Comparison of ENCODE assay signal across 2 cellular contexts in the genomic region with DNA sequence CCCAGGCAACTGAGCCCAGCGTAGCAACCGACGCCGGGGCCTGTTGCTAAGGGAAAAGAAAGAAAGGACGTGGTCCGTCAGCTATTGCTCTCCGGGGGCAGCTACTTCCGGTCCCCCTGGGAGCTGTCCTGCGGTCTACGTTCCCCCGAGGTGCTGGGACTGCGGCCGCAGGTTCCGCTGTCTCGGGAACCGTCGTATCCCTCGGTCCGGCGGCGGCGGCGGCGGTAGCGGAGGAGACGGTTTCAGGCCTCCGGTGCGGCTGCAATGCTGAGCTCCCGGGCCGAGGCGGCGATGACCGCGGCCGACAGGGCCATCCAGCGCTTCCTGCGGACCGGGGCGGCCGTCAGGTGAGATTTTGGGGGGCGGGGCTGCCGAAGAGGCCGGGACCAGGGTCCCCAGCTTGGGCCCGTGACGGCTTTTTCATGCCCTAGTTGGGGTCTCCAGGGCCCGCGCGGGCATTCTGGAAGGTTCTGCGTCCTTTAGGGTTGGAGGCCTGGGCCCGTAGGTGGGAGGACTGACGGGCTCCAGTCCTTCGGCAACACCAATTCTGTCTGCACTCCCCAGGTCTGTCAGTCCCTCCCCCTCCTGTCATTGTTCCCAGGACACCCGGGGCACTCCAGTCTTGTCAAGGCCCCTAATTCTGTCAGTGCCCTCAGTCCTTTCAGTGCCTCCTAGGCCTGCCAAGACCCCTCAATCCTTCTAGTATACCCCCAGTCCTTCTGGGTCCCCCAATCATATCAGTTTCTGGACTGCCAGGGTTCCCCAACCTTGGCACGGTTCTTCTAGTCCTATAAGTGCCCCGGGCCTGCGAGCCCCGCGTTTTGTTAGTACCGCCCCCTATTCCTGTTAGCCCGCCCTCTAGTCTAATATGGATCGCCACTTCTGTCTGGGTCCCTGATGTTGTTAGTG.
TF ChIP-seq lines count a peak whose summit lies in the region.

A gene with protein sequence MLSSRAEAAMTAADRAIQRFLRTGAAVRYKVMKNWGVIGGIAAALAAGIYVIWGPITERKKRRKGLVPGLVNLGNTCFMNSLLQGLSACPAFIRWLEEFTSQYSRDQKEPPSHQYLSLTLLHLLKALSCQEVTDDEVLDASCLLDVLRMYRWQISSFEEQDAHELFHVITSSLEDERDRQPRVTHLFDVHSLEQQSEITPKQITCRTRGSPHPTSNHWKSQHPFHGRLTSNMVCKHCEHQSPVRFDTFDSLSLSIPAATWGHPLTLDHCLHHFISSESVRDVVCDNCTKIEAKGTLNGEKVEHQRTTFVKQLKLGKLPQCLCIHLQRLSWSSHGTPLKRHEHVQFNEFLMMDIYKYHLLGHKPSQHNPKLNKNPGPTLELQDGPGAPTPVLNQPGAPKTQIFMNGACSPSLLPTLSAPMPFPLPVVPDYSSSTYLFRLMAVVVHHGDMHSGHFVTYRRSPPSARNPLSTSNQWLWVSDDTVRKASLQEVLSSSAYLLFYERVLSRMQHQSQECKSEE (plus strand): TSS at position 162 of the 909 bp plus-strand sequence. CDS start 103 bp downstream, at position 265.

TF ChIP-seq in HEK293T, 16 proteins besides CTCF, POLR2A, EP300 and RAD21 (continued from another document):
- TF ChIP-seq HDGF (IDR thresholded peaks at IDR 0.05; ENCODE audit: borderline replicate concordance) (no peak), NFRKB (IDR thresholded peaks at IDR 0.05) (no peak), FOXK2 (IDR thresholded peaks at IDR 0.05) (no peak), ELF4 (IDR thresholded peaks at IDR 0.05) (peak; percentile 48; the same call in 1 of the 2 replicates), FOXM1 (IDR thresholded peaks at IDR 0.05; ENCODE audit: borderline replicate concordance) (peak; percentile 77), ZNF384 (IDR thresholded peaks at IDR 0.05) (no peak), TARDBP (IDR thresholded peaks at IDR 0.05) (no peak), SUZ12 (IDR thresholded peaks at IDR 0.05) (no peak), L3MBTL2 (conservative IDR thresholded peaks at IDR 0.05) (0 out of 2 replicates have a peak, but pooled peaks have one; percentile 23)
- TF ChIP-seq, protein P1, sequence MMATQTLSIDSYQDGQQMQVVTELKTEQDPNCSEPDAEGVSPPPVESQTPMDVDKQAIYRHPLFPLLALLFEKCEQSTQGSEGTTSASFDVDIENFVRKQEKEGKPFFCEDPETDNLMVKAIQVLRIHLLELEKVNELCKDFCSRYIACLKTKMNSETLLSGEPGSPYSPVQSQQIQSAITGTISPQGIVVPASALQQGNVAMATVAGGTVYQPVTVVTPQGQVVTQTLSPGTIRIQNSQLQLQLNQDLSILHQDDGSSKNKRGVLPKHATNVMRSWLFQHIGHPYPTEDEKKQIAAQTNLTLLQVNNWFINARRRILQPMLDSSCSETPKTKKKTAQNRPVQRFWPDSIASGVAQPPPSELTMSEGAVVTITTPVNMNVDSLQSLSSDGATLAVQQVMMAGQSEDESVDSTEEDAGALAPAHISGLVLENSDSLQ (IDR thresholded peaks at IDR 0.05), result peak; percentile 79
TF ChIP-seq in HEK293T: peak in this region for 6.

TF ChIP-seq in SK-N-SH, 30 proteins besides CTCF, POLR2A, EP300 and RAD21 (continued from another document):
- TF ChIP-seq, protein P2, sequence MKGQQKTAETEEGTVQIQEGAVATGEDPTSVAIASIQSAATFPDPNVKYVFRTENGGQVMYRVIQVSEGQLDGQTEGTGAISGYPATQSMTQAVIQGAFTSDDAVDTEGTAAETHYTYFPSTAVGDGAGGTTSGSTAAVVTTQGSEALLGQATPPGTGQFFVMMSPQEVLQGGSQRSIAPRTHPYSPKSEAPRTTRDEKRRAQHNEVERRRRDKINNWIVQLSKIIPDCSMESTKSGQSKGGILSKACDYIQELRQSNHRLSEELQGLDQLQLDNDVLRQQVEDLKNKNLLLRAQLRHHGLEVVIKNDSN (IDR thresholded peaks at IDR 0.05; ENCODE audit: borderline replicate concordance, low read depth), result peak; percentile 69; the same call in 1 of the 2 replicates
- TF ChIP-seq, protein P3, sequence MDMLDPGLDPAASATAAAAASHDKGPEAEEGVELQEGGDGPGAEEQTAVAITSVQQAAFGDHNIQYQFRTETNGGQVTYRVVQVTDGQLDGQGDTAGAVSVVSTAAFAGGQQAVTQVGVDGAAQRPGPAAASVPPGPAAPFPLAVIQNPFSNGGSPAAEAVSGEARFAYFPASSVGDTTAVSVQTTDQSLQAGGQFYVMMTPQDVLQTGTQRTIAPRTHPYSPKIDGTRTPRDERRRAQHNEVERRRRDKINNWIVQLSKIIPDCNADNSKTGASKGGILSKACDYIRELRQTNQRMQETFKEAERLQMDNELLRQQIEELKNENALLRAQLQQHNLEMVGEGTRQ (IDR thresholded peaks at IDR 0.05; ENCODE audit: borderline replicate concordance, low read depth, low read length), result no peak
- TF ChIP-seq EZH2phosphoT487 (IDR thresholded peaks at IDR 0.05; ENCODE audit: borderline replicate concordance, low read depth), result no peak
- TF ChIP-seq, protein P4, sequence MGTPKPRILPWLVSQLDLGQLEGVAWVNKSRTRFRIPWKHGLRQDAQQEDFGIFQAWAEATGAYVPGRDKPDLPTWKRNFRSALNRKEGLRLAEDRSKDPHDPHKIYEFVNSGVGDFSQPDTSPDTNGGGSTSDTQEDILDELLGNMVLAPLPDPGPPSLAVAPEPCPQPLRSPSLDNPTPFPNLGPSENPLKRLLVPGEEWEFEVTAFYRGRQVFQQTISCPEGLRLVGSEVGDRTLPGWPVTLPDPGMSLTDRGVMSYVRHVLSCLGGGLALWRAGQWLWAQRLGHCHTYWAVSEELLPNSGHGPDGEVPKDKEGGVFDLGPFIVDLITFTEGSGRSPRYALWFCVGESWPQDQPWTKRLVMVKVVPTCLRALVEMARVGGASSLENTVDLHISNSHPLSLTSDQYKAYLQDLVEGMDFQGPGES (IDR thresholded peaks at IDR 0.05; ENCODE audit: low read depth, low read length), result peak; percentile 30; the same call in 1 of the 2 replicates
- no peak for TF ChIP-seq JUND (IDR thresholded peaks at IDR 0.05)
- no peak for TF ChIP-seq SMC3 (IDR thresholded peaks at IDR 0.05; ENCODE audit: low read depth, low read length)
- peak; percentile 97 for TF ChIP-seq SIN3A (IDR thresholded peaks at IDR 0.05; ENCODE audit: borderline replicate concordance, low read depth, low read length)
- TF ChIP-seq, protein P5, sequence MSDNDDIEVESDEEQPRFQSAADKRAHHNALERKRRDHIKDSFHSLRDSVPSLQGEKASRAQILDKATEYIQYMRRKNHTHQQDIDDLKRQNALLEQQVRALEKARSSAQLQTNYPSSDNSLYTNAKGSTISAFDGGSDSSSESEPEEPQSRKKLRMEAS (IDR thresholded peaks at IDR 0.05; ENCODE audit: low read depth), result peak; percentile 70
- TF ChIP-seq RCOR1 (IDR thresholded peaks at IDR 0.05; ENCODE audit: low read length), result peak; percentile 57; the same call in 1 of the 2 replicates
- TF ChIP-seq FOXJ3 (CRISPR knock-in tag; IDR thresholded peaks at IDR 0.05), result 0 out of 2 replicates have a peak, but pooled peaks have one; percentile 15
- TF ChIP-seq ELF1 (IDR thresholded peaks at IDR 0.05), result peak; percentile 85
- peak; percentile 86; the same call in 1 of the 2 replicates for TF ChIP-seq TAF1 (IDR thresholded peaks at IDR 0.05; ENCODE audit: borderline replicate concordance, low read depth, low read length)
- TF ChIP-seq GABPA (IDR thresholded peaks at IDR 0.05; ENCODE audit: low read depth), result peak; percentile 100
- TF ChIP-seq TCF12 (IDR thresholded peaks at IDR 0.05), result 0 out of 2 replicates have a peak, but pooled peaks have one; percentile 26
- TF ChIP-seq FOXM1 (IDR thresholded peaks at IDR 0.05; ENCODE audit: low read depth), result no peak
- TF ChIP-seq, protein P6, sequence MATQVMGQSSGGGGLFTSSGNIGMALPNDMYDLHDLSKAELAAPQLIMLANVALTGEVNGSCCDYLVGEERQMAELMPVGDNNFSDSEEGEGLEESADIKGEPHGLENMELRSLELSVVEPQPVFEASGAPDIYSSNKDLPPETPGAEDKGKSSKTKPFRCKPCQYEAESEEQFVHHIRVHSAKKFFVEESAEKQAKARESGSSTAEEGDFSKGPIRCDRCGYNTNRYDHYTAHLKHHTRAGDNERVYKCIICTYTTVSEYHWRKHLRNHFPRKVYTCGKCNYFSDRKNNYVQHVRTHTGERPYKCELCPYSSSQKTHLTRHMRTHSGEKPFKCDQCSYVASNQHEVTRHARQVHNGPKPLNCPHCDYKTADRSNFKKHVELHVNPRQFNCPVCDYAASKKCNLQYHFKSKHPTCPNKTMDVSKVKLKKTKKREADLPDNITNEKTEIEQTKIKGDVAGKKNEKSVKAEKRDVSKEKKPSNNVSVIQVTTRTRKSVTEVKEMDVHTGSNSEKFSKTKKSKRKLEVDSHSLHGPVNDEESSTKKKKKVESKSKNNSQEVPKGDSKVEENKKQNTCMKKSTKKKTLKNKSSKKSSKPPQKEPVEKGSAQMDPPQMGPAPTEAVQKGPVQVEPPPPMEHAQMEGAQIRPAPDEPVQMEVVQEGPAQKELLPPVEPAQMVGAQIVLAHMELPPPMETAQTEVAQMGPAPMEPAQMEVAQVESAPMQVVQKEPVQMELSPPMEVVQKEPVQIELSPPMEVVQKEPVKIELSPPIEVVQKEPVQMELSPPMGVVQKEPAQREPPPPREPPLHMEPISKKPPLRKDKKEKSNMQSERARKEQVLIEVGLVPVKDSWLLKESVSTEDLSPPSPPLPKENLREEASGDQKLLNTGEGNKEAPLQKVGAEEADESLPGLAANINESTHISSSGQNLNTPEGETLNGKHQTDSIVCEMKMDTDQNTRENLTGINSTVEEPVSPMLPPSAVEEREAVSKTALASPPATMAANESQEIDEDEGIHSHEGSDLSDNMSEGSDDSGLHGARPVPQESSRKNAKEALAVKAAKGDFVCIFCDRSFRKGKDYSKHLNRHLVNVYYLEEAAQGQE (IDR thresholded peaks at IDR 0.05; ENCODE audit: low read depth, low read length), result peak; percentile 75; the same call in 1 of the 2 replicates
- peak; percentile 61; the same call in 1 of the 2 replicates for TF ChIP-seq RFX5 (IDR thresholded peaks at IDR 0.05; ENCODE audit: low read length)
- TF ChIP-seq MEF2A (IDR thresholded peaks at IDR 0.05; ENCODE audit: borderline replicate concordance, low read depth), result no peak; the same call in 1 of the 2 replicates
- TF ChIP-seq, protein P7, sequence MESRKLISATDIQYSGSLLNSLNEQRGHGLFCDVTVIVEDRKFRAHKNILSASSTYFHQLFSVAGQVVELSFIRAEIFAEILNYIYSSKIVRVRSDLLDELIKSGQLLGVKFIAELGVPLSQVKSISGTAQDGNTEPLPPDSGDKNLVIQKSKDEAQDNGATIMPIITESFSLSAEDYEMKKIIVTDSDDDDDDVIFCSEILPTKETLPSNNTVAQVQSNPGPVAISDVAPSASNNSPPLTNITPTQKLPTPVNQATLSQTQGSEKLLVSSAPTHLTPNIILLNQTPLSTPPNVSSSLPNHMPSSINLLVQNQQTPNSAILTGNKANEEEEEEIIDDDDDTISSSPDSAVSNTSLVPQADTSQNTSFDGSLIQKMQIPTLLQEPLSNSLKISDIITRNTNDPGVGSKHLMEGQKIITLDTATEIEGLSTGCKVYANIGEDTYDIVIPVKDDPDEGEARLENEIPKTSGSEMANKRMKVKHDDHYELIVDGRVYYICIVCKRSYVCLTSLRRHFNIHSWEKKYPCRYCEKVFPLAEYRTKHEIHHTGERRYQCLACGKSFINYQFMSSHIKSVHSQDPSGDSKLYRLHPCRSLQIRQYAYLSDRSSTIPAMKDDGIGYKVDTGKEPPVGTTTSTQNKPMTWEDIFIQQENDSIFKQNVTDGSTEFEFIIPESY (IDR thresholded peaks at IDR 0.05; ENCODE audit: borderline replicate concordance, low read depth), result 0 out of 2 replicates have a peak, but pooled peaks have one; percentile 14
- no peak for TF ChIP-seq NRF1 (IDR thresholded peaks at IDR 0.05; ENCODE audit: low read depth, low read length)
- TF ChIP-seq CHD2 (IDR thresholded peaks at IDR 0.05; ENCODE audit: low read length, partially characterized antibody), result peak; percentile 95
- peak; percentile 61 for TF ChIP-seq POLR2AphosphoS5 (IDR thresholded peaks at IDR 0.05; ENCODE audit: low read depth, low read length)
- TF ChIP-seq RXRA (IDR thresholded peaks at IDR 0.05; ENCODE audit: borderline replicate concordance, low read depth), result no peak
- TF ChIP-seq MXI1 (IDR thresholded peaks at IDR 0.05; ENCODE audit: low read depth, low read length), result peak; percentile 87
- TF ChIP-seq, protein P8, sequence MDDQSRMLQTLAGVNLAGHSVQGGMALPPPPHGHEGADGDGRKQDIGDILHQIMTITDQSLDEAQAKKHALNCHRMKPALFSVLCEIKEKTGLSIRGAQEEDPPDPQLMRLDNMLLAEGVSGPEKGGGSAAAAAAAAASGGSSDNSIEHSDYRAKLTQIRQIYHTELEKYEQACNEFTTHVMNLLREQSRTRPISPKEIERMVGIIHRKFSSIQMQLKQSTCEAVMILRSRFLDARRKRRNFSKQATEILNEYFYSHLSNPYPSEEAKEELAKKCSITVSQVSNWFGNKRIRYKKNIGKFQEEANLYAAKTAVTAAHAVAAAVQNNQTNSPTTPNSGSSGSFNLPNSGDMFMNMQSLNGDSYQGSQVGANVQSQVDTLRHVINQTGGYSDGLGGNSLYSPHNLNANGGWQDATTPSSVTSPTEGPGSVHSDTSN (IDR thresholded peaks at IDR 0.05), result peak; percentile 24; the same call in 1 of the 2 replicates
- TF ChIP-seq YY1 (IDR thresholded peaks at IDR 0.05; ENCODE audit: low read depth), result peak; percentile 71; the same call in 1 of the 2 replicates
